In genomic region chr17:21285164-21286065, GRCh38 we compare ENCODE assay signal across 8 cellular contexts. TPM values are rescaled to one million over a fixed set of nuclear protein-coding genes. Genes with fewer than 3 reads are reported as not detected.
DNase-seq lines count a peak whose midpoint lies in the region; ATAC-seq, FAIRE-seq and TF ChIP-seq lines count a peak whose summit lies in the region.

No MANE protein-coding gene starts in this region.

- H4K8ac ChIP-seq in H1 (ENCODE audit: extremely low read depth, insufficient read depth, low read length) = no peak overlapping the region

- no peak overlapping the region for H2BK15ac ChIP-seq in H1 (ENCODE audit: low read length)

- H4K5ac ChIP-seq in H1 (ENCODE audit: insufficient read length, low read depth, low read length) = no peak overlapping the region

- no peak overlapping the region for H4K91ac ChIP-seq in H1 (replicated peaks; ENCODE audit: insufficient read length, low read length)

- no peak for ATAC-seq in naive thymus-derived CD8-positive, alpha-beta T cell
- no peak for ATAC-seq in GM18867 (IDR thresholded peaks at IDR 0.05; ENCODE audit: unreplicated experiment)

- H2BK12ac ChIP-seq in H1 (ENCODE audit: low read depth, low read length) = no peak overlapping the region

- peaks cover 48% of the 10 kb centered on the region for H3K36me3 Mint-ChIP-seq in activated T-cell treated with anti-CD3 and anti-CD28 coated beads, Interleukin-2, amount 50 U/mL, for 24 hours (ENCODE audit: low read depth)
- H3K36me3 Mint-ChIP-seq in naive thymus-derived CD8-positive, alpha-beta T cell = no peaks in the 10 kb centered on the region

- peaks cover 9 to 25% (median 18%) of the 10 kb centered on the region in 4 experiments for H3K27me3 ChIP-seq in H1 (replicated peaks in 1 of 4; ENCODE audit: control insufficient read depth in 3 of 4, extremely low read depth in 1 of 4, insufficient read depth in 3 of 4, low read length in 3 of 4)

- no peaks in the 10 kb centered on the region; a peak in 1 of 4 replicates for H3K9me3 ChIP-seq in H1 (ENCODE audit: insufficient read depth in 2 of 2, low read depth in 1 of 2, low read length in 1 of 2)

- CTCF ChIA-PET in H1 (lab: Charles Lee; ENCODE audit: partially characterized antibody) = interaction anchor here (0.6 to 4.3 kb wide), 9 partner anchors 9 to 227 kb away, joined by 3 to 17 read pairs (median 4); partner anchors contain the start of gene KCNJ12

- peak overlapping the region; percentile 97 for H3K4me3 Mint-ChIP-seq in activated T-cell treated with anti-CD3 and anti-CD28 coated beads, Interleukin-2, amount 50 U/mL, for 24 hours
- H3K4me3 Mint-ChIP-seq in naive thymus-derived CD8-positive, alpha-beta T cell = peak overlapping the region; percentile 87 to 97 (median 94)

- peak overlapping the region; percentile 98 for H3K27ac Mint-ChIP-seq in activated T-cell treated with anti-CD3 and anti-CD28 coated beads, Interleukin-2, amount 50 U/mL, for 24 hours
- H3K27ac Mint-ChIP-seq in naive thymus-derived CD8-positive, alpha-beta T cell = peak overlapping the region; percentile 88 to 98 (median 96)

- no peaks in the 10 kb centered on the region for H3K36me3 ChIP-seq in H1 (ENCODE audit: control insufficient read depth in 2 of 4, insufficient read depth in 4 of 4, low read length in 3 of 4)

- peaks cover 0 to 19% (median 9%) of the 10 kb centered on the region in 4 experiments; a peak in 6 of 7 replicates for H3K4me1 ChIP-seq in H1 (replicated peaks in 1 of 4; ENCODE audit: control insufficient read depth in 3 of 4, insufficient read depth in 4 of 4, low read length in 3 of 4)

- H3K23ac ChIP-seq in H1 (ENCODE audit: insufficient read length) = no peak overlapping the region

- H3K4ac ChIP-seq in H1 (replicated peaks; ENCODE audit: insufficient read length, low read depth, low read length) = peak overlapping the region; percentile 33

- H3K9me3 Mint-ChIP-seq in activated T-cell treated with anti-CD3 and anti-CD28 coated beads, Interleukin-2, amount 50 U/mL, for 24 hours = no peaks in the 10 kb centered on the region
- H3K9me3 Mint-ChIP-seq in naive thymus-derived CD8-positive, alpha-beta T cell = peaks cover 0 to 1% (median 0%) of the 10 kb centered on the region in 9 donors

- H3K9ac ChIP-seq in H1 (replicated peaks in 1 of 4; ENCODE audit: extremely low read depth in 1 of 4, low read depth in 3 of 4, low read length in 3 of 4) = peak overlapping the region in 3 of 4 experiments; percentile 43 to 58 (median 56); a peak in 5 of 7 replicates

- peak overlapping the region; percentile 60 for H3K18ac ChIP-seq in H1 (ENCODE audit: extremely low read depth, low read length)

- TF ChIP-seq CTCF in H1 (IDR thresholded peaks at IDR 0.05; ENCODE audit: control extremely low read depth in 1 of 3, insufficient read depth in 1 of 3, low read depth in 1 of 3, low read length in 3 of 3) = no peak

- WGBS in H1 (ENCODE audit: extremely low coverage in 1 of 2, insufficient coverage in 1 of 2, insufficient read length in 1 of 2, insufficient replicate concordance in 2 of 2, low coverage in 1 of 2, low lambda C conversion rate in 2 of 2, missing lambda C conversion rate in 1 of 2), 2 experiments = 59% methylated on average over 15 of the region's 16 CpGs; no CpG with 5 or more reads in 1 of the 2 experiments

- no peak overlapping the region for H2AFZ ChIP-seq in H1 (ENCODE audit: low read length)

- peak overlapping the region; percentile 47 to 81 (median 68) for H3K4me3 ChIP-seq in H1 (ENCODE audit: extremely low read depth in 1 of 4, insufficient read depth in 2 of 4, low read depth in 3 of 4, low read length in 4 of 4)

- peaks cover 4 to 5% of the 10 kb centered on the region in 2 experiments for H4K20me1 ChIP-seq in H1 (replicated peaks in 1 of 2; ENCODE audit: control insufficient read depth in 1 of 2, insufficient read depth in 2 of 2, low read length in 2 of 2)

- TF ChIP-seq RAD21 in H1 (IDR thresholded peaks at IDR 0.05 in 1 of 2, conservative IDR thresholded peaks at IDR 0.05 in 1 of 2; ENCODE audit: low read depth in 2 of 2, low read length in 2 of 2) = no peak

- no peak overlapping the region for H2BK20ac ChIP-seq in H1 (ENCODE audit: low read length)

- peaks cover 1% of the 10 kb centered on the region for H3K27me3 Mint-ChIP-seq in activated T-cell treated with anti-CD3 and anti-CD28 coated beads, Interleukin-2, amount 50 U/mL, for 24 hours
- peaks cover 0 to under 1% (median 0%) of the 10 kb centered on the region in 5 donors for H3K27me3 Mint-ChIP-seq in naive thymus-derived CD8-positive, alpha-beta T cell

- DNase-seq in activated T-cell treated with anti-CD3 and anti-CD28 coated beads, Interleukin-2, amount 50 U/mL, for 24 hours = peak; percentile 48
- DNase-seq in activated T-cell treated with anti-CD3 and anti-CD28 coated beads for 4 hours (no peak), RKO (ENCODE audit: low spot score) (peak; percentile 75), H1 (ENCODE audit: low read depth in 1 of 2, low spot score in 2 of 2) (no peak), COR-L47 (lab: John Stamatoyannopoulos, UW) (no peak), GM19238 (ENCODE audit: insufficient read length, low spot score) (no peak)
- peak in 1 of 10 donors; percentile 20 for DNase-seq in naive thymus-derived CD8-positive, alpha-beta T cell

- no peak overlapping the region for H3K14ac ChIP-seq in H1 (ENCODE audit: insufficient read length)

- peaks cover 0 to 33% of the 10 kb centered on the region in 2 experiments; a peak in 2 of 4 replicates for H3K79me2 ChIP-seq in H1 (ENCODE audit: control insufficient read depth in 1 of 2, insufficient read depth in 2 of 2, low read length in 2 of 2)

- POLR2A ChIA-PET in H1 (lab: Charles Lee; ENCODE audit: partially characterized antibody) = interaction anchor here (0.6 to 2.1 kb wide), 8 partner anchors 10 to 252 kb away, joined by 3 to 6 read pairs (median 3); partner anchors contain the start of gene USP22
- POLR2A ChIA-PET in naive thymus-derived CD8-positive, alpha-beta T cell (lab: Charles Lee) = interaction anchor here (0.8 to 3.8 kb wide), 5 partner anchors 8 to 228 kb away, joined by 3 to 53 read pairs (median 3); no protein-coding TSS in a partner anchor

- H3K56ac ChIP-seq in H1 (replicated peaks; ENCODE audit: insufficient read length, low read depth, low read length) = no peak overlapping the region

- no peak overlapping the region for H3K27ac ChIP-seq in H1 (ENCODE audit: low read depth, low read length)

- no peak for TF ChIP-seq EP300 in H1 (IDR thresholded peaks at IDR 0.05; ENCODE audit: borderline replicate concordance in 1 of 2, low read depth in 2 of 2, low read length in 2 of 2)

- no peak overlapping the region for H2BK5ac ChIP-seq in H1 (ENCODE audit: low read depth, low read length)

- peaks cover 8% of the 10 kb centered on the region; the same call in 1 of the 2 replicates for H3K23me2 ChIP-seq in H1 (ENCODE audit: low read depth, low read length)

- no peak for FAIRE-seq in H1 (lab: Jason Lieb, UNC)

- H3K4me1 Mint-ChIP-seq in activated T-cell treated with anti-CD3 and anti-CD28 coated beads, Interleukin-2, amount 50 U/mL, for 24 hours (ENCODE audit: low read depth) = peaks cover 67% of the 10 kb centered on the region
- H3K4me1 Mint-ChIP-seq in naive thymus-derived CD8-positive, alpha-beta T cell = peaks cover 30 to 76% (median 47%) of the 10 kb centered on the region in 4 donors

- no peak for TF ChIP-seq POLR2A in H1 (IDR thresholded peaks at IDR 0.05; ENCODE audit: control extremely low read depth in 1 of 2, low read depth in 2 of 2, low read length in 2 of 2)

- H3K4me2 ChIP-seq in H1 (ENCODE audit: insufficient read depth in 1 of 2, low read depth in 2 of 2, low read length in 2 of 2) = peak overlapping the region; percentile 83 to 91

- H2AK5ac ChIP-seq in H1 (ENCODE audit: low read depth, low read length) = no peak overlapping the region

- H3K79me1 ChIP-seq in H1 (ENCODE audit: low read depth, low read length) = peaks cover 18% of the 10 kb centered on the region

- H2BK120ac ChIP-seq in H1 (replicated peaks; ENCODE audit: low read depth, low read length) = no peak overlapping the region

TF ChIP-seq in H1, 55 proteins besides CTCF, POLR2A, EP300 and RAD21:
- TF ChIP-seq CEBPB (IDR thresholded peaks at IDR 0.05; ENCODE audit: low read depth, low read length) = no peak
- no peak for TF ChIP-seq CHD2 (IDR thresholded peaks at IDR 0.05; ENCODE audit: low read length)
- no peak for TF ChIP-seq SIX5 (IDR thresholded peaks at IDR 0.05; ENCODE audit: low read depth, low read length)
- no peak for TF ChIP-seq GABPA (IDR thresholded peaks at IDR 0.05; ENCODE audit: borderline replicate concordance, insufficient read depth, low read length)
- TF ChIP-seq SIN3A (conservative IDR thresholded peaks at IDR 0.05 in 1 of 2, IDR thresholded peaks at IDR 0.05 in 1 of 2; ENCODE audit: low read depth in 1 of 2, low read length in 2 of 2) = peak in 1 of 2 experiments; percentile 57; a peak in 1 of 4 replicates

RNA-seq across cellular contexts. Expression of gene MAP2K3, which starts 0.9 kb away (rescaled TPM):
- total RNA-seq in H1 (2021; fragmentation: NEBNext Ultra II Directional; extraction: Animal tissue kit (Norgen Biotek cat#: 25700)) = 32.4 and 33.5 TPM in 2 replicates
- polyA plus RNA-seq in H1 (2011; rRNA removed) = 16.9 and 24.3 TPM in 2 replicates
- 15.7 TPM for polyA plus RNA-seq in H1 (2011; cell fraction: cytosol; rRNA removed)
- 17.8 TPM for polyA plus RNA-seq in H1 (2011; cell fraction: nucleus; rRNA removed)
- 17.6 to 31.6 TPM (median 28.7 TPM) in 4 replicates for polyA plus RNA-seq in H1 (2012, experiment 1 of 2)
- 29.4 TPM for polyA plus RNA-seq in H1 (2012, experiment 2 of 2)
- 19.3 TPM for polyA plus RNA-seq in H1 (2013, experiment 1 of 2)
- 20.9 TPM for polyA plus RNA-seq in H1 (2013, experiment 2 of 2)
- 8.4 and 10.1 TPM in 2 replicates for polyA minus RNA-seq in H1 (2011; rRNA and poly(A)+ RNA removed)
- 8.6 TPM for polyA minus RNA-seq in H1 (2011; cell fraction: cytosol; rRNA and poly(A)+ RNA removed)
- 13.8 TPM for polyA minus RNA-seq in H1 (2011; cell fraction: nucleus; rRNA and poly(A)+ RNA removed)
- total RNA-seq in naive thymus-derived CD8-positive, alpha-beta T cell = 10 to 100 TPM; 39.4 to 42.2 TPM
- 10 to 100 TPM; 49.0 to 69.4 (median 49.7) TPM for polyA plus RNA-seq in naive thymus-derived CD8-positive, alpha-beta T cell

RNA-seq across cellular contexts. Expression of gene NATD1, which starts 32.2 kb away (rescaled TPM):
- 7.5 and 8.4 TPM in 2 replicates for total RNA-seq in H1 (2021; fragmentation: NEBNext Ultra II Directional; extraction: Animal tissue kit (Norgen Biotek cat#: 25700))
- polyA plus RNA-seq in H1 (2011; rRNA removed) = 5.4 and 8.8 TPM in 2 replicates
- 6.3 TPM for polyA plus RNA-seq in H1 (2011; cell fraction: cytosol; rRNA removed)
- polyA plus RNA-seq in H1 (2011; cell fraction: nucleus; rRNA removed) = 7.7 TPM
- polyA plus RNA-seq in H1 (2012, experiment 1 of 2) = 5.8 to 7.2 TPM (median 5.9 TPM) in 4 replicates
- 5.1 TPM for polyA plus RNA-seq in H1 (2012, experiment 2 of 2)
- 4.8 TPM for polyA plus RNA-seq in H1 (2013, experiment 1 of 2)
- polyA plus RNA-seq in H1 (2013, experiment 2 of 2) = 4.8 TPM
- 4.7 and 6.3 TPM in 2 replicates for polyA minus RNA-seq in H1 (2011; rRNA and poly(A)+ RNA removed)
- 5.9 TPM for polyA minus RNA-seq in H1 (2011; cell fraction: cytosol; rRNA and poly(A)+ RNA removed)
- 5.7 TPM for polyA minus RNA-seq in H1 (2011; cell fraction: nucleus; rRNA and poly(A)+ RNA removed)
- 1 to 10 TPM; 9.2 to 9.3 TPM for total RNA-seq in naive thymus-derived CD8-positive, alpha-beta T cell
- polyA plus RNA-seq in naive thymus-derived CD8-positive, alpha-beta T cell = 1 to 10 TPM in 1 of 3 donors, under 1 TPM in 2; 0.60 to 1.2 (median 0.99) TPM

Comparison
In these comparisons a context has a peak if more than half of its experiments do, and no peak if none do; other contexts are left out.
1. DNase-seq: peak in activated T-cell treated with anti-CD3 and anti-CD28 coated beads, Interleukin-2, amount 50 U/mL, for 24 hours (single experiment) and RKO (single experiment); none in activated T-cell treated with anti-CD3 and anti-CD28 coated beads for 4 hours (single experiment), H1 (0 of 2), COR-L47 (single experiment) and GM19238 (single experiment).